Comparison of ENCODE assay signal across 13 cellular contexts in the genomic region with DNA sequence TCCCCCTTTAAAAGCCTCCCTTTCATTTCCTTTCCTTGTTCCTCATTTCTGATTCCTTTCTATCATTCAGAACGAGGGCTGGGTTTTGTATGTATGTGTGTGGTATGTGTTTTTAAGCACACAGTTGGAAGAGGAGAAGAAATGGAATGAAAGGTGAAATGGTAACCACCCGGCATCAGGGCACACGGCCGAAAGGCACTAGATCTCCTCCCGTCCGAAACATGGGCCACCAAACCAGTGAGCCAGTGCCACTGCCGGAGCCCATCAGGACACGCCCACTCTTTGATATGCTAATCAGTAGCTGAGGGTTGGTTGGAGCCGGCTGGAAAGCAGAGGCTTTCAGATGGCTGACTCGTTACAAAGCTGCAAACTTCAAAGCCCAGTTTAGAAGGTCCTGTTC.
DNase-seq lines count a peak whose midpoint lies in the region; ATAC-seq and TF ChIP-seq lines count a peak whose summit lies in the region.
"Had no signal": no experiment of that assay in that cellular context is flagged by ENCODE, and none has a peak within 500 bp of the region (broad histone marks: within the 10 kb centered on the region; RNA-seq: fewer than 3 reads in every experiment).

No MANE protein-coding gene starts in this region.

- no peaks in the 10 kb centered on the region for H3K9me3 Mint-ChIP-seq in dendritic cell treated with granulocyte-macrophage colony-stimulating factor and Interleukin-4, amounts not matched to agents 40 ng/mL and 50 ng/mL, for 4 days
- no peaks in the 10 kb centered on the region for H3K9me3 Mint-ChIP-seq in neural crest cell
- H3K9me3 Mint-ChIP-seq: activated naive CD4-positive, alpha-beta T cell treated with anti-CD3 and anti-CD28 coated beads, Interleukin-2, amount 50 U/mL, for 24 hours had no signal

- peaks cover 49% of the 10 kb centered on the region for H3K4me1 Mint-ChIP-seq in dendritic cell treated with granulocyte-macrophage colony-stimulating factor and Interleukin-4, amounts not matched to agents 40 ng/mL and 50 ng/mL, for 4 days (ENCODE audit: low read depth)
- H3K4me1 Mint-ChIP-seq in neural crest cell: peaks cover 29% of the 10 kb centered on the region

- intact Hi-C loops in dendritic cell treated with granulocyte-macrophage colony-stimulating factor and Interleukin-4, amounts not matched to agents 40 ng/mL and 50 ng/mL, for 4 days (cut with micrococcal nuclease): loop anchor here (10.0 kb wide), 1 partner anchor 48 kb away; no protein-coding TSS in a partner anchor

- no peaks in the 10 kb centered on the region for H3K36me3 Mint-ChIP-seq in dendritic cell treated with granulocyte-macrophage colony-stimulating factor and Interleukin-4, amounts not matched to agents 40 ng/mL and 50 ng/mL, for 4 days (ENCODE audit: low read depth)
- H3K36me3 Mint-ChIP-seq in neural crest cell (ENCODE audit: low read depth): no peaks in the 10 kb centered on the region
- H3K36me3 Mint-ChIP-seq: activated naive CD4-positive, alpha-beta T cell treated with anti-CD3 and anti-CD28 coated beads, Interleukin-2, amount 50 U/mL, for 24 hours had no signal

- TF ChIP-seq CTCF in neural crest cell (conservative IDR thresholded peaks at IDR 0.05): no peak

- DNase-seq in NCI-H510A (lab: John Stamatoyannopoulos, UW) (peak; percentile 12), NCI-H510A treated with DMSO at 0.1 percent for 48 hours (lab: John Stamatoyannopoulos, UW) (no peak), MV-4-11 (lab: John Stamatoyannopoulos, UW) (peak; percentile 69), neural crest cell (ENCODE audit: low read depth, low spot score) (peak; percentile 6), NCI-H2196 treated with DMSO at 0.1 percent for 48 hours (lab: John Stamatoyannopoulos, UW; ENCODE audit: unreplicated experiment) (no peak)
- DNase-seq: ACHN, NCI-H1048, SK-N-SH had no signal

- peak overlapping the region; percentile 52 for H3K4me3 Mint-ChIP-seq in dendritic cell treated with granulocyte-macrophage colony-stimulating factor and Interleukin-4, amounts not matched to agents 40 ng/mL and 50 ng/mL, for 4 days
- H3K4me3 Mint-ChIP-seq in neural crest cell: no peak overlapping the region
- H3K4me3 Mint-ChIP-seq: activated naive CD4-positive, alpha-beta T cell treated with anti-CD3 and anti-CD28 coated beads, Interleukin-2, amount 50 U/mL, for 24 hours had no signal

- H3K27ac Mint-ChIP-seq in dendritic cell treated with granulocyte-macrophage colony-stimulating factor and Interleukin-4, amounts not matched to agents 40 ng/mL and 50 ng/mL, for 4 days: peak overlapping the region; percentile 74
- peak overlapping the region; percentile 32 for H3K27ac Mint-ChIP-seq in neural crest cell (ENCODE audit: unreplicated experiment)
- H3K27ac Mint-ChIP-seq: activated naive CD4-positive, alpha-beta T cell treated with anti-CD3 and anti-CD28 coated beads, Interleukin-2, amount 50 U/mL, for 24 hours had no signal

- no peaks in the 10 kb centered on the region for H3K27me3 Mint-ChIP-seq in dendritic cell treated with granulocyte-macrophage colony-stimulating factor and Interleukin-4, amounts not matched to agents 40 ng/mL and 50 ng/mL, for 4 days
- H3K27me3 Mint-ChIP-seq in neural crest cell (ENCODE audit: low read depth): peaks cover 4% of the 10 kb centered on the region
- H3K27me3 Mint-ChIP-seq: activated naive CD4-positive, alpha-beta T cell treated with anti-CD3 and anti-CD28 coated beads, Interleukin-2, amount 50 U/mL, for 24 hours had no signal

- ATAC-seq in HG02973 (IDR thresholded peaks at IDR 0.05; ENCODE audit: unreplicated experiment) (no peak), GM21390 (IDR thresholded peaks at IDR 0.05; ENCODE audit: unreplicated experiment) (no peak)
- ATAC-seq: gastroesophageal sphincter had no signal

Comparison
In these comparisons a context has a peak if more than half of its experiments do, and no peak if none do; other contexts are left out.
1. DNase-seq: peak in NCI-H510A (single experiment), MV-4-11 (single experiment) and neural crest cell (single experiment); none in NCI-H510A treated with DMSO at 0.1 percent for 48 hours (single experiment) and NCI-H2196 treated with DMSO at 0.1 percent for 48 hours (single experiment).